ENCODE assay signal across 14 cellular contexts in genomic region chr4:40369437-40370278, GRCh38. TPM values are rescaled to one million over a fixed set of nuclear protein-coding genes. Genes with fewer than 3 reads are reported as not detected.
DNase-seq lines count a peak whose midpoint lies in the region; ATAC-seq and TF ChIP-seq lines count a peak whose summit lies in the region.
"Had no signal": no experiment of that assay in that cellular context is flagged by ENCODE, and none has a peak within 500 bp of the region (broad histone marks: within the 10 kb centered on the region; RNA-seq: fewer than 3 reads in every experiment).

No MANE protein-coding gene starts in this region.

- TF ChIP-seq CTCF in choroid plexus epithelial cell (conservative IDR thresholded peaks at IDR 0.05; ENCODE audit: low read depth, low read length) (no peak), upper lobe of right lung (IDR thresholded peaks at IDR 0.05) (no peak)

- H3K4me3 ChIP-seq in choroid plexus epithelial cell (ENCODE audit: low read depth, low read length) (no peak overlapping the region), upper lobe of right lung (no peak overlapping the region)
- H3K4me3 ChIP-seq: gastroesophageal sphincter had no signal

- H3K4me1 Mint-ChIP-seq in stimulated activated naive CD8-positive, alpha-beta T cell treated with anti-CD3 and anti-CD28 coated beads, Interleukin-15, amount 100 ng/mL, for 72 hours, result no peaks in the 10 kb centered on the region
- H3K4me1 Mint-ChIP-seq: stimulated activated effector memory CD8-positive, alpha-beta T cell treated with anti-CD3 and anti-CD28 coated beads, Interleukin-12 subunit alpha, Interleukin-12 subunit beta, amount 100 ng/mL, for 72 hours had no signal

- H3K27ac ChIP-seq in upper lobe of right lung (no peak overlapping the region), caudate nucleus (ENCODE audit: low read depth, low read length) (no peak overlapping the region)
- H3K27ac ChIP-seq: gastroesophageal sphincter had no signal

- no peaks in the 10 kb centered on the region for H3K27me3 Mint-ChIP-seq in stimulated activated naive CD8-positive, alpha-beta T cell treated with anti-CD3 and anti-CD28 coated beads, Interleukin-15, amount 100 ng/mL, for 72 hours

- ATAC-seq in stimulated activated naive CD8-positive, alpha-beta T cell treated with anti-CD3 and anti-CD28 coated beads, Interleukin-15, amount 100 ng/mL, for 72 hours, result peak; percentile 61
- no peak for ATAC-seq in stimulated activated naive CD8-positive, alpha-beta T cell treated with anti-CD3 and anti-CD28 coated beads, Interleukin-15, Interleukin-2, amounts not matched to agents 100 U/mL and 50 U/mL, for 24 hours
- ATAC-seq in HG02938 (IDR thresholded peaks at IDR 0.05; ENCODE audit: unreplicated experiment), result peak; percentile 72
- peak; percentile 43 for ATAC-seq in upper lobe of right lung
- ATAC-seq in HG02623 (IDR thresholded peaks at IDR 0.05; ENCODE audit: unreplicated experiment), result no peak
- ATAC-seq: gastroesophageal sphincter; Panc1; stimulated activated effector memory CD8-positive, alpha-beta T cell treated with anti-CD3 and anti-CD28 coated beads, Interleukin-12 subunit alpha, Interleukin-12 subunit beta, amount 100 ng/mL, for 72 hours had no signal

- H3K4me1 ChIP-seq in upper lobe of right lung, result no peaks in the 10 kb centered on the region
- H3K4me1 ChIP-seq: gastroesophageal sphincter had no signal

- no peaks in the 10 kb centered on the region for H3K36me3 ChIP-seq in upper lobe of right lung
- H3K36me3 ChIP-seq: gastroesophageal sphincter had no signal

- intact Hi-C loops in upper lobe of right lung (cut with DNase I), result no loop called here

- no peak overlapping the region for H3K4me3 Mint-ChIP-seq in stimulated activated naive CD8-positive, alpha-beta T cell treated with anti-CD3 and anti-CD28 coated beads, Interleukin-15, amount 100 ng/mL, for 72 hours
- H3K4me3 Mint-ChIP-seq: stimulated activated effector memory CD8-positive, alpha-beta T cell treated with anti-CD3 and anti-CD28 coated beads, Interleukin-12 subunit alpha, Interleukin-12 subunit beta, amount 100 ng/mL, for 72 hours had no signal

- no peak overlapping the region for H3K27ac Mint-ChIP-seq in stimulated activated naive CD8-positive, alpha-beta T cell treated with anti-CD3 and anti-CD28 coated beads, Interleukin-15, amount 100 ng/mL, for 72 hours
- H3K27ac Mint-ChIP-seq: activated T-helper 2 cell treated with anti-CD3 and anti-CD28 coated beads, Interferon-gamma antibody, Interleukin-2, Interleukin-4, amounts not matched to agents 10 μg/mL and 5 μg/mL and 100 μg/mL, durations not matched to agents 14 hours and 24 hours and 36 hours; stimulated activated effector memory CD8-positive, alpha-beta T cell treated with anti-CD3 and anti-CD28 coated beads, Interleukin-12 subunit alpha, Interleukin-12 subunit beta, amount 100 ng/mL, for 72 hours had no signal

- no peaks in the 10 kb centered on the region for H3K27me3 ChIP-seq in upper lobe of right lung
- H3K27me3 ChIP-seq: gastroesophageal sphincter had no signal

- no peak for DNase-seq in stimulated activated naive CD8-positive, alpha-beta T cell treated with anti-CD3 and anti-CD28 coated beads, Interleukin-15, amount 100 ng/mL, for 72 hours
- no peak for DNase-seq in stimulated activated naive CD8-positive, alpha-beta T cell treated with anti-CD3 and anti-CD28 coated beads, Interleukin-15, Interleukin-2, amounts not matched to agents 100 U/mL and 50 U/mL, for 24 hours
- DNase-seq in choroid plexus epithelial cell (ENCODE audit: low read depth) (peak; percentile 2), upper lobe of right lung (no peak), SW480 (ENCODE audit: low spot score) (no peak), caudate nucleus (lab: John Stamatoyannopoulos, UW) (no peak)
- DNase-seq: effector CD4-positive, alpha-beta T cell; NCI-H226 had no signal

- H3K9me3 ChIP-seq in upper lobe of right lung, result no peaks in the 10 kb centered on the region
- H3K9me3 ChIP-seq: gastroesophageal sphincter had no signal

- H3K9me3 Mint-ChIP-seq in stimulated activated naive CD8-positive, alpha-beta T cell treated with anti-CD3 and anti-CD28 coated beads, Interleukin-15, amount 100 ng/mL, for 72 hours, result no peaks in the 10 kb centered on the region
- H3K9me3 Mint-ChIP-seq: activated T-helper 2 cell treated with anti-CD3 and anti-CD28 coated beads, Interferon-gamma antibody, Interleukin-2, Interleukin-4, amounts not matched to agents 10 μg/mL and 5 μg/mL and 100 μg/mL, durations not matched to agents 14 hours and 24 hours and 36 hours; stimulated activated effector memory CD8-positive, alpha-beta T cell treated with anti-CD3 and anti-CD28 coated beads, Interleukin-12 subunit alpha, Interleukin-12 subunit beta, amount 100 ng/mL, for 72 hours had no signal

RNA-seq across cellular contexts. Expression of gene CHRNA9, which starts 34.5 kb away (rescaled TPM):
- not detected for total RNA-seq in upper lobe of right lung
- total RNA-seq: activated T-helper 2 cell treated with anti-CD3 and anti-CD28 coated beads, Interferon-gamma antibody, Interleukin-2, Interleukin-4, amounts not matched to agents 10 μg/mL and 5 μg/mL and 100 μg/mL, durations not matched to agents 14 hours and 24 hours and 36 hours; gastroesophageal sphincter had no signal

Comparison
In these comparisons a context has a peak if more than half of its experiments do, and no peak if none do; other contexts are left out.
1. ATAC-seq: peak in stimulated activated naive CD8-positive, alpha-beta T cell treated with anti-CD3 and anti-CD28 coated beads, Interleukin-15, amount 100 ng/mL, for 72 hours (single experiment), HG02938 (single experiment) and upper lobe of right lung (single experiment); none in stimulated activated naive CD8-positive, alpha-beta T cell treated with anti-CD3 and anti-CD28 coated beads, Interleukin-15, Interleukin-2, amounts not matched to agents 100 U/mL and 50 U/mL, for 24 hours (single experiment) and HG02623 (single experiment).